In genomic region chr15:41660235-41661077, GRCh38 we compare ENCODE assay signal across 8 cellular contexts. TPM values are rescaled to one million over a fixed set of nuclear protein-coding genes. Genes with fewer than 3 reads are reported as not detected.
DNase-seq lines count a peak whose midpoint lies in the region; ATAC-seq and TF ChIP-seq lines count a peak whose summit lies in the region.

Gene MGA (plus strand): TSS chr15:41660405.

- ATAC-seq in GM19035 (IDR thresholded peaks at IDR 0.05; ENCODE audit: unreplicated experiment): peak; percentile 81
- peak; percentile 66 for ATAC-seq in HG03342 (IDR thresholded peaks at IDR 0.05; ENCODE audit: unreplicated experiment)

- no peak for TF ChIP-seq POLR2A in lower leg skin (IDR thresholded peaks at IDR 0.05)

- peaks cover 21 to 27% of the 10 kb centered on the region in 2 donors for H3K4me1 ChIP-seq in duodenal mucosa (ENCODE audit: control insufficient read depth in 1 of 2, insufficient read depth in 2 of 2, low read length in 2 of 2)

- 1 to 2% methylated on average over 56 to 66 of the region's 93 CpGs for WGBS in lower leg skin, 2 donors

- peak within 1 kb of the TSS; percentile 76 for H3K27ac ChIP-seq in duodenal mucosa (ENCODE audit: low read depth, low read length)

- no peak for TF ChIP-seq CTCF in lower leg skin (IDR thresholded peaks at IDR 0.05)

- peak; percentile 83 for DNase-seq in Ammon's horn (ENCODE audit: low spot score)
- peak; percentile 89 for DNase-seq in NCI-H510A (lab: John Stamatoyannopoulos, UW)
- peak; percentile 87 to 90 for DNase-seq in activated CD4-positive, alpha-beta T cell treated with anti-CD3 and anti-CD28 coated beads, Interleukin-2, amount 50 U/mL, for 48 hours
- peak; percentile 78 to 97 for DNase-seq in lower leg skin (ENCODE audit: low spot score in 2 of 2)
- peak; percentile 81 to 87 for DNase-seq in stimulated activated CD4-positive, alpha-beta T cell treated with anti-CD3 and anti-CD28 coated beads, Interleukin-4, amount 100 ng/mL, for 48 hours (ENCODE audit: low read depth in 2 of 2)

- H3K4me3 ChIP-seq in duodenal mucosa (ENCODE audit: low read depth in 1 of 2, low read length in 2 of 2) (peak within 1 kb of the TSS; percentile 82 to 90), lower leg skin (ENCODE audit: low read depth, poor library complexity, severe bottlenecking) (peak within 1 kb of the TSS; percentile 5)

- no peaks in the 10 kb centered on the region for H3K36me3 ChIP-seq in duodenal mucosa (ENCODE audit: control insufficient read depth in 1 of 2, insufficient read depth in 2 of 2, low read length in 2 of 2)

- H3K9ac ChIP-seq in duodenal mucosa (ENCODE audit: low read depth in 1 of 2, low read length in 2 of 2): peak within 1 kb of the TSS; percentile 69 to 70

- intact Hi-C loops in lower leg skin (cut with DNase I; ENCODE audit: low total_unique reads): no loop called here

- H3K9me3 ChIP-seq in duodenal mucosa (ENCODE audit: control insufficient read depth in 1 of 2, low read length in 2 of 2): no peaks in the 10 kb centered on the region

- H3K27me3 ChIP-seq in duodenal mucosa (ENCODE audit: control insufficient read depth in 1 of 2, insufficient read depth in 2 of 2, low read length in 2 of 2): no peaks in the 10 kb centered on the region

RNA-seq across cellular contexts. Expression of gene MGA, which starts in this region (rescaled TPM):
- 10 to 100 TPM; 17.2 to 24.1 (median 20.7) TPM for total RNA-seq in lower leg skin

Comparison
In these comparisons a context has a peak if more than half of its experiments do, and no peak if none do; other contexts are left out.
1. Peak in every context shown above with its lines: DNase-seq, ATAC-seq, H3K4me3 ChIP-seq and H3K27ac ChIP-seq.